ENCODE assay signal across 8 cellular contexts in the genomic region with DNA sequence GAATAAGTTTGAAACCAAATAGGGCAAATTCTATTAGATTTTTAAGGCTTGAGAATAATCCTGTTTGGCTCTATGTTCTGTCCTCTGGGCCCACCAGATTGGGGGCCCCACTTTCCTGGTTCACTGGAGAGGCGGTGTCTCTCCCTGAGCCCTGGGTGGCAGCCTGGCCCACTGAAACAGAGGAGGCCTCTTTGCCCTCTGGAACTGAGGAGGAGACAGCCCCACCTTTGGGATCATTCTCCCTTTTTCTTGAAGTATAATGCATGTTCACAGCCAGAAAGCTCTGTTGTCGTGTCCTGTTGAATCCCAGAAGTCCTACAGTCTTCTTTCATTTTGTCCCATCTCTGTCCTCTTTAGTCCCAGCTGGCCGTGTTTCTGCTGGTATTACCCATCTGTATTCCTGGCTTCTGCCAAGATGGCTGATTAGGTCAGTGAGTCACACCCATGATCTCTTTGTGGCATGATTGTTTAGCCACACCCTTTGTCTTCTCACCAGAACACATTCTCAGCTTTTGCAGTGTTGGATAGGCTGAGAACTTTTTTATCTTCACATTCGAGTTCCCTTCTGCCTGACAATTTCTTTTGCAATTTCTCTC. TPM values are rescaled to one million over a fixed set of nuclear protein-coding genes. Genes with fewer than 3 reads are reported as not detected.
A peak's percentile ranks its signal among the peaks of the same experiment; 100 is the strongest.
DNase-seq lines count a peak whose midpoint lies in the region; ATAC-seq, FAIRE-seq and TF ChIP-seq lines count a peak whose summit lies in the region.

No MANE protein-coding gene starts in this region.

- H3K4me1 Mint-ChIP-seq in dendritic cell treated with granulocyte-macrophage colony-stimulating factor and Interleukin-4, amounts not matched to agents 40 ng/mL and 50 ng/mL, for 4 days (ENCODE audit: low read depth): peaks cover 34% of the 10 kb centered on the region

- no peak overlapping the region for H3K27ac ChIP-seq in Panc1 (ENCODE audit: low read length)
- peak overlapping the region; percentile 13 for H3K27ac ChIP-seq in neutrophil

- no peak overlapping the region for H3K4me3 Mint-ChIP-seq in dendritic cell treated with granulocyte-macrophage colony-stimulating factor and Interleukin-4, amounts not matched to agents 40 ng/mL and 50 ng/mL, for 4 days

- POLR2A ChIA-PET in Panc1 (lab: Charles Lee): no interaction called here

- FAIRE-seq in frontal cortex (lab: Jason Lieb, UNC): no peak

- intact Hi-C loops in Panc1 (cut with micrococcal nuclease; ENCODE audit: unreplicated experiment): no loop called here
- intact Hi-C loops in dendritic cell treated with granulocyte-macrophage colony-stimulating factor and Interleukin-4, amounts not matched to agents 40 ng/mL and 50 ng/mL, for 4 days (cut with micrococcal nuclease): no loop called here

- 0 out of 2 replicates have a peak, but pooled peaks have one; percentile 36 for ATAC-seq in Panc1
- ATAC-seq in HG02610 (IDR thresholded peaks at IDR 0.05; ENCODE audit: unreplicated experiment): no peak
- no peak for ATAC-seq in HG03039 (IDR thresholded peaks at IDR 0.05; ENCODE audit: unreplicated experiment)
- no peak for ATAC-seq in HG02798 (IDR thresholded peaks at IDR 0.05; ENCODE audit: poor library complexity, unreplicated experiment)

- H3K36me3 Mint-ChIP-seq in dendritic cell treated with granulocyte-macrophage colony-stimulating factor and Interleukin-4, amounts not matched to agents 40 ng/mL and 50 ng/mL, for 4 days (ENCODE audit: low read depth): peaks cover 27% of the 10 kb centered on the region

- H3K9me3 ChIP-seq in Panc1 (ENCODE audit: control insufficient read depth, insufficient read depth, low read depth, low read length): no peaks in the 10 kb centered on the region
- no peaks in the 10 kb centered on the region for H3K9me3 ChIP-seq in neutrophil

- in situ Hi-C loops in Panc1 (cut with HindIII; ENCODE audit: low pct_unique_long_range_greater_than_20kb, low sequenced_read_pairs): no loop called here

- H3K9me3 Mint-ChIP-seq in dendritic cell treated with granulocyte-macrophage colony-stimulating factor and Interleukin-4, amounts not matched to agents 40 ng/mL and 50 ng/mL, for 4 days: no peaks in the 10 kb centered on the region

- H3K27me3 Mint-ChIP-seq in dendritic cell treated with granulocyte-macrophage colony-stimulating factor and Interleukin-4, amounts not matched to agents 40 ng/mL and 50 ng/mL, for 4 days: no peaks in the 10 kb centered on the region

- CTCF ChIA-PET in Panc1 (lab: Charles Lee): no interaction called here

- H3K27me3 ChIP-seq in Panc1 (ENCODE audit: control insufficient read depth, insufficient read depth, low read length) (no peaks in the 10 kb centered on the region), neutrophil (no peaks in the 10 kb centered on the region)

- peak overlapping the region; percentile 77 for H3K27ac Mint-ChIP-seq in dendritic cell treated with granulocyte-macrophage colony-stimulating factor and Interleukin-4, amounts not matched to agents 40 ng/mL and 50 ng/mL, for 4 days

- TF ChIP-seq CTCF in Panc1 (IDR thresholded peaks at IDR 0.05) (no peak), neutrophil (IDR thresholded peaks at IDR 0.05) (no peak)

- H3K4me1 ChIP-seq in Panc1 (ENCODE audit: control insufficient read depth, insufficient read depth, low read length) (no peaks in the 10 kb centered on the region), neutrophil (ENCODE audit: control insufficient read depth in 1 of 2, insufficient read depth in 1 of 2, low read depth in 1 of 2, low read length in 1 of 2) (no peaks in the 10 kb centered on the region)

- H3K36me3 ChIP-seq in Panc1 (ENCODE audit: control insufficient read depth, insufficient read depth, low read length): no peaks in the 10 kb centered on the region
- no peaks in the 10 kb centered on the region for H3K36me3 ChIP-seq in neutrophil

- BruUV-seq in Panc1 (replicated peaks; lab: Mats Ljungman, UMichigan): no TSS peak

- DNase-seq in DMS 273 treated with DMSO at 0.1 percent for 48 hours (lab: John Stamatoyannopoulos, UW): peak; percentile 15
- DNase-seq in Panc1 (ENCODE audit: low read depth, low spot score): no peak
- DNase-seq in frontal cortex (ENCODE audit: low spot score in 2 of 2): no peak

- H3K4me3 ChIP-seq in Panc1 (ENCODE audit: low read depth in 2 of 2, low read length in 2 of 2) (no peak overlapping the region), neutrophil (ENCODE audit: low read depth in 1 of 2, low read length in 1 of 2) (no peak overlapping the region)

RNA-seq across cellular contexts. Expression of a gene that starts 8.1 kb away (rescaled TPM):
- total RNA-seq in Panc1 (2021; ENCODE audit: unreplicated experiment): 29.4 TPM
- polyA plus RNA-seq in Panc1 (2012; ENCODE audit: insufficient read length): 39.7 TPM
- 4.9 TPM for total RNA-seq in frontal cortex

RNA-seq across cellular contexts. Expression of a gene that starts 9.8 kb away (rescaled TPM):
- total RNA-seq in Panc1 (2021; ENCODE audit: unreplicated experiment): 157 TPM
- polyA plus RNA-seq in Panc1 (2012; ENCODE audit: insufficient read length): 118 TPM
- 53.4 TPM for total RNA-seq in frontal cortex

RNA-seq across cellular contexts. Expression of a gene that starts 22.7 kb away (rescaled TPM):
- total RNA-seq in Panc1 (2021; ENCODE audit: unreplicated experiment) (8.6 TPM), frontal cortex (7.3 TPM)
- polyA plus RNA-seq in Panc1 (2012; ENCODE audit: insufficient read length): 16.5 TPM

RNA-seq across cellular contexts. Expression of a gene that starts 42.8 kb away (rescaled TPM):
- total RNA-seq in Panc1 (2021; ENCODE audit: unreplicated experiment) (528 TPM), frontal cortex (188 TPM)
- 600 TPM for polyA plus RNA-seq in Panc1 (2012; ENCODE audit: insufficient read length)

RNA-seq across cellular contexts. Expression of a gene that starts 55.5 kb away (rescaled TPM):
- total RNA-seq in Panc1 (2021; ENCODE audit: unreplicated experiment) (43.1 TPM), frontal cortex (36.3 TPM)
- 68.9 TPM for polyA plus RNA-seq in Panc1 (2012; ENCODE audit: insufficient read length)
